Comparison of ENCODE assay signal across 24 cellular contexts in genomic region chrX:56385336-56385735, GRCh38.
DNase-seq lines count a peak whose midpoint lies in the region; ATAC-seq and FAIRE-seq lines count a peak whose summit lies in the region.
"Had no signal": no experiment of that assay in that cellular context is flagged by ENCODE, and none has a peak within 500 bp of the region (broad histone marks: within the 10 kb centered on the region; RNA-seq: fewer than 3 reads in every experiment).

No MANE protein-coding gene starts in this region.

- POLR2A ChIA-PET in activated naive CD8-positive, alpha-beta T cell treated with anti-CD3 and anti-CD28 coated beads, Interleukin-2, amount 10 ng/mL, durations not matched to agents 7 days and 5 days (lab: Charles Lee): no interaction called here

- peak overlapping the region; percentile 9 for H3K27ac Mint-ChIP-seq in activated CD4-positive, alpha-beta T cell treated with anti-CD3 and anti-CD28 coated beads, Interleukin-2, amount 10 ng/mL, durations not matched to agents 24 days and 14 days
- H3K27ac Mint-ChIP-seq in stimulated activated naive CD8-positive, alpha-beta T cell treated with anti-CD3 and anti-CD28 coated beads, Interleukin-15, Interleukin-2, amounts not matched to agents 100 ng/mL and 50 ng/mL, for 24 hours: peak overlapping the region; percentile 78
- H3K27ac Mint-ChIP-seq in activated naive CD8-positive, alpha-beta T cell treated with anti-CD3 and anti-CD28 coated beads, Interleukin-2, amount 10 ng/mL, durations not matched to agents 7 days and 5 days: peak overlapping the region; percentile 87
- H3K27ac Mint-ChIP-seq: memory B cell had no signal

- peaks cover 3% of the 10 kb centered on the region for H3K9me3 Mint-ChIP-seq in activated CD4-positive, alpha-beta T cell treated with anti-CD3 and anti-CD28 coated beads, Interleukin-2, amount 10 ng/mL, durations not matched to agents 24 days and 14 days
- no peaks in the 10 kb centered on the region for H3K9me3 Mint-ChIP-seq in stimulated activated naive CD8-positive, alpha-beta T cell treated with anti-CD3 and anti-CD28 coated beads, Interleukin-15, Interleukin-2, amounts not matched to agents 100 ng/mL and 50 ng/mL, for 24 hours
- peaks cover 3% of the 10 kb centered on the region for H3K9me3 Mint-ChIP-seq in activated naive CD8-positive, alpha-beta T cell treated with anti-CD3 and anti-CD28 coated beads, Interleukin-2, amount 10 ng/mL, durations not matched to agents 7 days and 5 days
- H3K9me3 Mint-ChIP-seq: memory B cell had no signal

- no peak for ATAC-seq in stimulated activated naive CD8-positive, alpha-beta T cell treated with anti-CD3 and anti-CD28 coated beads, Interleukin-15, Interleukin-2, amounts not matched to agents 100 U/mL and 50 U/mL, for 24 hours
- no peak for ATAC-seq in activated naive CD8-positive, alpha-beta T cell treated with anti-CD3 and anti-CD28 coated beads, Interleukin-2, amount 10 ng/mL, durations not matched to agents 7 days and 5 days (ENCODE audit: low read depth)
- ATAC-seq: heart left ventricle, HepG2, left cardiac atrium had no signal

- DNase-seq in activated CD4-positive, alpha-beta T cell treated with anti-CD3 and anti-CD28 coated beads, Interleukin-2, amount 10 ng/mL, durations not matched to agents 24 days and 14 days: peak; percentile 53
- no peak for DNase-seq in activated CD4-positive, alpha-beta T cell treated with anti-CD3 and anti-CD28 coated beads for 48 hours
- no peak for DNase-seq in stimulated activated naive CD8-positive, alpha-beta T cell treated with anti-CD3 and anti-CD28 coated beads, Interleukin-15, Interleukin-2, amounts not matched to agents 100 U/mL and 50 U/mL, for 24 hours
- no peak for DNase-seq in activated naive CD8-positive, alpha-beta T cell treated with anti-CD3 and anti-CD28 coated beads, Interleukin-2, amount 10 ng/mL, durations not matched to agents 7 days and 5 days
- peak; percentile 5 for DNase-seq in urothelium cell line (ENCODE audit: low spot score)
- DNase-seq in glomerular visceral epithelial cell (ENCODE audit: extremely low spot score): no peak
- no peak for DNase-seq in NOMO-1 treated with dmso at 0.1 percent for 144 hours (lab: John Stamatoyannopoulos, UW; ENCODE audit: unreplicated experiment)
- DNase-seq: 8988T; anterior cingulate cortex; Calu3; dermis blood vessel endothelial cell; heart left ventricle; left cardiac atrium; NCI-H1105 treated with DMSO at 0.1 percent for 48 hours; NCI-H2081; NCI-H82; spleen; stimulated activated CD4-positive, alpha-beta T cell treated with anti-CD3 and anti-CD28 coated beads, Interleukin-4, amount 100 ng/mL, for 24 hours; upper lobe of left lung had no signal

- H3K27me3 Mint-ChIP-seq in activated CD4-positive, alpha-beta T cell treated with anti-CD3 and anti-CD28 coated beads, Interleukin-2, amount 10 ng/mL, durations not matched to agents 24 days and 14 days: no peaks in the 10 kb centered on the region
- H3K27me3 Mint-ChIP-seq in stimulated activated naive CD8-positive, alpha-beta T cell treated with anti-CD3 and anti-CD28 coated beads, Interleukin-15, Interleukin-2, amounts not matched to agents 100 ng/mL and 50 ng/mL, for 24 hours: no peaks in the 10 kb centered on the region
- H3K27me3 Mint-ChIP-seq in activated naive CD8-positive, alpha-beta T cell treated with anti-CD3 and anti-CD28 coated beads, Interleukin-2, amount 10 ng/mL, durations not matched to agents 7 days and 5 days: no peaks in the 10 kb centered on the region
- H3K27me3 Mint-ChIP-seq: memory B cell had no signal

- intact Hi-C loops in activated CD4-positive, alpha-beta T cell treated with anti-CD3 and anti-CD28 coated beads, Interleukin-2, amount 10 ng/mL, durations not matched to agents 24 days and 14 days (cut with micrococcal nuclease): no loop called here

- peaks cover 15% of the 10 kb centered on the region for H3K36me3 Mint-ChIP-seq in activated CD4-positive, alpha-beta T cell treated with anti-CD3 and anti-CD28 coated beads, Interleukin-2, amount 10 ng/mL, durations not matched to agents 24 days and 14 days (ENCODE audit: low read depth)
- peaks cover 3% of the 10 kb centered on the region for H3K36me3 Mint-ChIP-seq in stimulated activated naive CD8-positive, alpha-beta T cell treated with anti-CD3 and anti-CD28 coated beads, Interleukin-15, Interleukin-2, amounts not matched to agents 100 ng/mL and 50 ng/mL, for 24 hours (ENCODE audit: low read depth)
- H3K36me3 Mint-ChIP-seq in activated naive CD8-positive, alpha-beta T cell treated with anti-CD3 and anti-CD28 coated beads, Interleukin-2, amount 10 ng/mL, durations not matched to agents 7 days and 5 days: peaks cover 35% of the 10 kb centered on the region
- H3K36me3 Mint-ChIP-seq: memory B cell had no signal

- peak overlapping the region; percentile 66 for H3K4me3 Mint-ChIP-seq in activated CD4-positive, alpha-beta T cell treated with anti-CD3 and anti-CD28 coated beads, Interleukin-2, amount 10 ng/mL, durations not matched to agents 24 days and 14 days
- H3K4me3 Mint-ChIP-seq in stimulated activated naive CD8-positive, alpha-beta T cell treated with anti-CD3 and anti-CD28 coated beads, Interleukin-15, Interleukin-2, amounts not matched to agents 100 ng/mL and 50 ng/mL, for 24 hours: peak overlapping the region; percentile 72
- peak overlapping the region; percentile 77 for H3K4me3 Mint-ChIP-seq in activated naive CD8-positive, alpha-beta T cell treated with anti-CD3 and anti-CD28 coated beads, Interleukin-2, amount 10 ng/mL, durations not matched to agents 7 days and 5 days
- H3K4me3 Mint-ChIP-seq: memory B cell had no signal

- peaks cover 31% of the 10 kb centered on the region for H3K4me1 Mint-ChIP-seq in activated CD4-positive, alpha-beta T cell treated with anti-CD3 and anti-CD28 coated beads, Interleukin-2, amount 10 ng/mL, durations not matched to agents 24 days and 14 days
- H3K4me1 Mint-ChIP-seq in stimulated activated naive CD8-positive, alpha-beta T cell treated with anti-CD3 and anti-CD28 coated beads, Interleukin-15, Interleukin-2, amounts not matched to agents 100 ng/mL and 50 ng/mL, for 24 hours (ENCODE audit: low read depth): peaks cover 55% of the 10 kb centered on the region
- peaks cover 45% of the 10 kb centered on the region for H3K4me1 Mint-ChIP-seq in activated naive CD8-positive, alpha-beta T cell treated with anti-CD3 and anti-CD28 coated beads, Interleukin-2, amount 10 ng/mL, durations not matched to agents 7 days and 5 days

- FAIRE-seq in urothelium cell line (lab: Jason Lieb, UNC): no peak
- FAIRE-seq: GM19239, H1, HepG2 had no signal

Comparison
In these comparisons a context has a peak if more than half of its experiments do, and no peak if none do; other contexts are left out.
1. DNase-seq: peak in activated CD4-positive, alpha-beta T cell treated with anti-CD3 and anti-CD28 coated beads, Interleukin-2, amount 10 ng/mL, durations not matched to agents 24 days and 14 days (single experiment) and urothelium cell line (single experiment); none in activated CD4-positive, alpha-beta T cell treated with anti-CD3 and anti-CD28 coated beads for 48 hours (single experiment), stimulated activated naive CD8-positive, alpha-beta T cell treated with anti-CD3 and anti-CD28 coated beads, Interleukin-15, Interleukin-2, amounts not matched to agents 100 U/mL and 50 U/mL, for 24 hours (single experiment), activated naive CD8-positive, alpha-beta T cell treated with anti-CD3 and anti-CD28 coated beads, Interleukin-2, amount 10 ng/mL, durations not matched to agents 7 days and 5 days (single experiment), glomerular visceral epithelial cell (single experiment) and NOMO-1 treated with dmso at 0.1 percent for 144 hours (single experiment).
2. H3K27ac Mint-ChIP-seq: peak in every context shown above with its lines; median percentile 87 in activated naive CD8-positive, alpha-beta T cell treated with anti-CD3 and anti-CD28 coated beads, Interleukin-2, amount 10 ng/mL, durations not matched to agents 7 days and 5 days; 78 in stimulated activated naive CD8-positive, alpha-beta T cell treated with anti-CD3 and anti-CD28 coated beads, Interleukin-15, Interleukin-2, amounts not matched to agents 100 ng/mL and 50 ng/mL, for 24 hours; 9 in activated CD4-positive, alpha-beta T cell treated with anti-CD3 and anti-CD28 coated beads, Interleukin-2, amount 10 ng/mL, durations not matched to agents 24 days and 14 days.
3. Peak in every context shown above with its lines, with median percentiles within 50 percentile points of each other: H3K4me3 Mint-ChIP-seq.